16 cellular contexts compared by ENCODE assay signal in genomic region chr10:95267261-95267660, GRCh38. TPM values are rescaled to one million over a fixed set of nuclear protein-coding genes. Genes with fewer than 3 reads are reported as not detected.
DNase-seq lines count a peak whose midpoint lies in the region; ATAC-seq and TF ChIP-seq lines count a peak whose summit lies in the region.
"Had no signal": no experiment of that assay in that cellular context is flagged by ENCODE, and none has a peak within 500 bp of the region (broad histone marks: within the 10 kb centered on the region; RNA-seq: fewer than 3 reads in every experiment).

No MANE protein-coding gene starts in this region.

- H3K36me3 Mint-ChIP-seq in endodermal cell (ENCODE audit: low read depth) = peaks cover 47% of the 10 kb centered on the region

- DNase-seq in SK-N-SH (no peak), endodermal cell (no peak), upper lobe of left lung (no peak), HPDE6-E6E7 (ENCODE audit: extremely low spot score) (no peak), NCI-H187 treated with DMSO at 0.1 percent for 48 hours (lab: John Stamatoyannopoulos, UW) (no peak)
- no peak for DNase-seq in activated T-cell treated with anti-CD3 and anti-CD28 coated beads, Interleukin-2, amount 50 U/mL, for 1 hour
- DNase-seq: 8988T; activated CD8-positive, alpha-beta T cell treated with anti-CD3 and anti-CD28 coated beads, Interleukin-2, amount 10 ng/mL, durations not matched to agents 7 days and 5 days; activated effector memory CD4-positive, alpha-beta T cell treated with Interleukin-2 at 50 U/mL for 16 hours; anterior cingulate cortex; CD4-positive, alpha-beta T cell; MM.1S; SIG-M5 had no signal

- peaks cover 21% of the 10 kb centered on the region; the same call in 1 of the 2 replicates for H3K79me2 ChIP-seq in SK-N-SH (ENCODE audit: insufficient read depth)

- TF ChIP-seq RAD21 in SK-N-SH (IDR thresholded peaks at IDR 0.05; ENCODE audit: low read length) = no peak

- H4K20me1 ChIP-seq in SK-N-SH (ENCODE audit: insufficient read depth) = no peaks in the 10 kb centered on the region

- no peaks in the 10 kb centered on the region for H3K9me3 Mint-ChIP-seq in endodermal cell
- H3K9me3 Mint-ChIP-seq: CD4-positive, alpha-beta T cell had no signal

- H3K27ac ChIP-seq in SK-N-SH (ENCODE audit: low read depth in 2 of 2, low read length in 1 of 2) (peak overlapping the region in 1 of 2 experiments; percentile 84; a peak in 2 of 4 replicates), endodermal cell (ENCODE audit: low read depth, low read length) (no peak overlapping the region), mucosa of rectum (ENCODE audit: low read depth in 2 of 2, low read length in 2 of 2) (peak overlapping the region; percentile 76 to 86), upper lobe of left lung (peak overlapping the region; percentile 57 to 84 (median 78))

- H3K27ac Mint-ChIP-seq in endodermal cell = no peak overlapping the region
- H3K27ac Mint-ChIP-seq: activated CD8-positive, alpha-beta T cell treated with anti-CD3 and anti-CD28 coated beads, Interleukin-2, amount 10 ng/mL, durations not matched to agents 7 days and 5 days; CD4-positive, alpha-beta T cell had no signal

- POLR2A ChIA-PET in SK-N-SH (lab: Yijun Ruan, JAX) = no interaction called here

- H3K4me2 ChIP-seq in SK-N-SH = no peak overlapping the region

- 86% methylated on average over 3 of the region's 3 CpGs for WGBS in SK-N-SH (ENCODE audit: low lambda C conversion rate)
- 93% methylated on average over 1 of the region's 3 CpGs; no CpG with 5 or more reads in 1 of the 2 experiments for WGBS in endodermal cell (ENCODE audit: insufficient coverage in 1 of 2, insufficient read length in 1 of 2), 2 experiments
- 69 to 85% methylated on average over 3 of the region's 3 CpGs for WGBS in upper lobe of left lung, 2 donors

- no peaks in the 10 kb centered on the region for H3F3A ChIP-seq in SK-N-SH (replicated peaks; ENCODE audit: insufficient read depth)

- ATAC-seq in SK-N-SH treated with all-trans-retinoic acid at 6 μM for 48 hours (no peak), upper lobe of left lung (ENCODE audit: low FRiP score in 2 of 2) (no peak)
- ATAC-seq: activated CD8-positive, alpha-beta T cell treated with anti-CD3 and anti-CD28 coated beads, Interleukin-2, amount 10 ng/mL, durations not matched to agents 7 days and 5 days had no signal

- no peak overlapping the region for H3K4me3 ChIP-seq in SK-N-SH (ENCODE audit: low read depth in 2 of 2, low read length in 1 of 2)
- H3K4me3 ChIP-seq in endodermal cell (ENCODE audit: low read length) = no peak overlapping the region
- no peak overlapping the region for H3K4me3 ChIP-seq in mucosa of rectum (ENCODE audit: low read length in 2 of 2)
- no peak overlapping the region for H3K4me3 ChIP-seq in upper lobe of left lung
- H3K4me3 ChIP-seq: GM12878 had no signal

- TF ChIP-seq EP300 in SK-N-SH (IDR thresholded peaks at IDR 0.05; ENCODE audit: borderline replicate concordance in 1 of 2, low read depth in 1 of 2, low read length in 1 of 2) (no peak), upper lobe of left lung (IDR thresholded peaks at IDR 0.05) (no peak)

- H3K9me3 ChIP-seq in SK-N-SH = no peaks in the 10 kb centered on the region
- no peaks in the 10 kb centered on the region for H3K9me3 ChIP-seq in endodermal cell (ENCODE audit: control insufficient read depth, low read length)
- H3K9me3 ChIP-seq in mucosa of rectum (ENCODE audit: control insufficient read depth in 2 of 2, low read length in 2 of 2) = no peaks in the 10 kb centered on the region
- H3K9me3 ChIP-seq in upper lobe of left lung = no peaks in the 10 kb centered on the region

- TF ChIP-seq CTCF in SK-N-SH (IDR thresholded peaks at IDR 0.05) (no peak), endodermal cell (conservative IDR thresholded peaks at IDR 0.05) (no peak), upper lobe of left lung (IDR thresholded peaks at IDR 0.05) (no peak)

- H3K4me1 Mint-ChIP-seq in endodermal cell = peaks cover 45% of the 10 kb centered on the region

- H3K4me1 ChIP-seq in SK-N-SH (ENCODE audit: control insufficient read depth in 1 of 2, insufficient read depth in 2 of 2, low read depth in 1 of 2, low read length in 1 of 2) = peaks cover 5 to 8% of the 10 kb centered on the region in 2 experiments; a peak in 2 of 4 replicates
- peaks cover 17% of the 10 kb centered on the region for H3K4me1 ChIP-seq in endodermal cell (ENCODE audit: control insufficient read depth, insufficient read depth, low read length)
- H3K4me1 ChIP-seq in mucosa of rectum (ENCODE audit: control insufficient read depth in 2 of 2, insufficient read depth in 2 of 2, low read length in 2 of 2) = peaks cover 18 to 37% of the 10 kb centered on the region in 2 donors
- H3K4me1 ChIP-seq in upper lobe of left lung = peaks cover 37 to 70% (median 61%) of the 10 kb centered on the region in 4 donors

- TF ChIP-seq POLR2A in upper lobe of left lung (IDR thresholded peaks at IDR 0.05) = no peak

- H3K4me3 Mint-ChIP-seq in endodermal cell = no peak overlapping the region
- H3K4me3 Mint-ChIP-seq: activated CD8-positive, alpha-beta T cell treated with anti-CD3 and anti-CD28 coated beads, Interleukin-2, amount 10 ng/mL, durations not matched to agents 7 days and 5 days; CD4-positive, alpha-beta T cell had no signal

- CTCF ChIA-PET in SK-N-SH (lab: Yijun Ruan, JAX) = interaction anchor here (1.2 kb wide), 1 partner anchor 96 kb away, joined by 3 read pairs; no protein-coding TSS in a partner anchor

- H3K27me3 Mint-ChIP-seq in endodermal cell (ENCODE audit: insufficient read depth) = no peaks in the 10 kb centered on the region
- H3K27me3 Mint-ChIP-seq: CD4-positive, alpha-beta T cell had no signal

- H3K9ac ChIP-seq in SK-N-SH = peak overlapping the region; percentile 55; the same call in 1 of the 2 replicates
- H3K9ac ChIP-seq in endodermal cell (ENCODE audit: extremely low read depth, low read length, poor library complexity, severe bottlenecking) = peak overlapping the region; percentile 41
- H3K9ac ChIP-seq in mucosa of rectum (ENCODE audit: low read depth in 1 of 2, low read length in 2 of 2) = peak overlapping the region; percentile 14 to 30

- no peaks in the 10 kb centered on the region for H3K9me2 ChIP-seq in SK-N-SH

- H2AFZ ChIP-seq in SK-N-SH (ENCODE audit: low read depth) = no peak overlapping the region

- H3K27me3 ChIP-seq in SK-N-SH (ENCODE audit: insufficient read depth) = no peaks in the 10 kb centered on the region
- H3K27me3 ChIP-seq in endodermal cell (ENCODE audit: control insufficient read depth, insufficient read depth, low read length, poor library complexity, severe bottlenecking) = no peaks in the 10 kb centered on the region
- H3K27me3 ChIP-seq in mucosa of rectum (ENCODE audit: control insufficient read depth in 2 of 2, insufficient read depth in 2 of 2, low read length in 2 of 2) = no peaks in the 10 kb centered on the region
- H3K27me3 ChIP-seq in upper lobe of left lung = no peaks in the 10 kb centered on the region

- H3K36me3 ChIP-seq in SK-N-SH (replicated peaks in 1 of 2; ENCODE audit: control insufficient read depth in 1 of 2, insufficient read depth in 2 of 2, low read length in 1 of 2) (peaks cover 3 to 31% of the 10 kb centered on the region in 2 experiments), endodermal cell (ENCODE audit: control insufficient read depth, insufficient read depth, low read length) (peaks cover 80% of the 10 kb centered on the region), mucosa of rectum (ENCODE audit: control insufficient read depth in 2 of 2, insufficient read depth in 2 of 2, low read length in 2 of 2) (peaks cover 30 to 45% of the 10 kb centered on the region in 2 donors), upper lobe of left lung (peaks cover 0 to 74% (median 20%) of the 10 kb centered on the region in 4 donors)

TF ChIP-seq in SK-N-SH, 30 proteins besides CTCF, POLR2A, EP300 and RAD21:
- TF ChIP-seq POLR2AphosphoS5 (IDR thresholded peaks at IDR 0.05; ENCODE audit: low read depth, low read length) (no peak), JUND (IDR thresholded peaks at IDR 0.05) (no peak), FOXJ3 (CRISPR knock-in tag; IDR thresholded peaks at IDR 0.05) (no peak)

TF ChIP-seq in SK-N-SH treated with all-trans-retinoic acid at 6 μM for 48 hours, 23 proteins besides CTCF, POLR2A, EP300 and RAD21 (continues in another document):
- TF ChIP-seq SNAI2 (CRISPR knock-in tag; IDR thresholded peaks at IDR 0.05) (no peak), ISL1 (CRISPR knock-in tag; IDR thresholded peaks at IDR 0.05) (no peak), ZC3H10 (CRISPR knock-in tag; IDR thresholded peaks at IDR 0.05) (no peak), CSRNP3 (CRISPR knock-in tag; IDR thresholded peaks at IDR 0.05) (no peak), ZNF70 (CRISPR knock-in tag; IDR thresholded peaks at IDR 0.05) (no peak), ZFP3 (CRISPR knock-in tag; IDR thresholded peaks at IDR 0.05) (no peak), GLIS3 (CRISPR knock-in tag; IDR thresholded peaks at IDR 0.05) (no peak), PPARA (CRISPR knock-in tag; IDR thresholded peaks at IDR 0.05; ENCODE audit: borderline replicate concordance) (no peak), ZNF565 (CRISPR knock-in tag; conservative IDR thresholded peaks at IDR 0.05; ENCODE audit: low read depth) (no peak), ARNTL (CRISPR knock-in tag; IDR thresholded peaks at IDR 0.05; ENCODE audit: borderline replicate concordance, low read depth) (no peak), ZFP30 (CRISPR knock-in tag; IDR thresholded peaks at IDR 0.05) (no peak), TOX (CRISPR knock-in tag; IDR thresholded peaks at IDR 0.05; ENCODE audit: borderline replicate concordance) (no peak), OSR1 (CRISPR knock-in tag; IDR thresholded peaks at IDR 0.05) (no peak), CSDC2 (CRISPR knock-in tag; IDR thresholded peaks at IDR 0.05) (no peak)

RNA-seq across cellular contexts. Expression of gene PDLIM1, which starts 23.5 kb away (rescaled TPM):
- 74.4 and 97.2 TPM in 2 replicates for polyA plus RNA-seq in SK-N-SH (2012; rRNA removed)
- polyA plus RNA-seq in SK-N-SH (2012; cell fraction: cytosol; rRNA removed) = 89.3 and 96.8 TPM in 2 replicates
- polyA plus RNA-seq in SK-N-SH (2012; cell fraction: nucleus; rRNA removed) = 68.2 and 70.4 TPM in 2 replicates
- total RNA-seq in endodermal cell (100 to 1,000 TPM in 1 of 2 donors, 10 to 100 TPM in 1; 93.9 to 158 TPM), upper lobe of left lung (100 to 1,000 TPM in 5 of 6 donors, 10 to 100 TPM in 1; 78.6 to 239 (median 178) TPM)
- polyA plus RNA-seq in endodermal cell (2013, experiment 1 of 2) = 133 TPM
- polyA plus RNA-seq in endodermal cell (2013, experiment 2 of 2) = 133 TPM
